ENCODE assay signal across 10 cellular contexts in genomic region chr2:23426284-23426905, GRCh38.
DNase-seq lines count a peak whose midpoint lies in the region; ATAC-seq and TF ChIP-seq lines count a peak whose summit lies in the region.
"Had no signal": no experiment of that assay in that cellular context is flagged by ENCODE, and none has a peak within 500 bp of the region (broad histone marks: within the 10 kb centered on the region; RNA-seq: fewer than 3 reads in every experiment).

No MANE protein-coding gene starts in this region.

- H3K4me3 ChIP-seq in cardiac fibroblast (replicated peaks in 1 of 2; ENCODE audit: low read depth in 2 of 2, low read length in 2 of 2) = no peak overlapping the region
- H3K4me3 ChIP-seq in retinal pigment epithelial cell (ENCODE audit: low read length) = no peak overlapping the region

- TF ChIP-seq CTCF in cardiac fibroblast (IDR thresholded peaks at IDR 0.05; ENCODE audit: low read depth, low read length) (no peak), retinal pigment epithelial cell (conservative IDR thresholded peaks at IDR 0.05; ENCODE audit: low read depth, low read length) (no peak)

- peak; percentile 90 for DNase-seq in EH (ENCODE audit: low read depth)
- peak; percentile 73 to 83 for DNase-seq in cardiac fibroblast (ENCODE audit: low read depth in 2 of 2)
- peak; percentile 79 for DNase-seq in hepatic stellate cell (ENCODE audit: low spot score)
- peak; percentile 81 for DNase-seq in retinal pigment epithelial cell (ENCODE audit: low read depth)
- DNase-seq in COLO829 (ENCODE audit: low spot score) = no peak
- no peak for DNase-seq in anterior cingulate cortex (lab: John Stamatoyannopoulos, UW)
- DNase-seq: immature natural killer cell, NCI-H1417 had no signal

- ATAC-seq in HG02840 (IDR thresholded peaks at IDR 0.05; ENCODE audit: low FRiP score, unreplicated experiment) (no peak), GM18909 (IDR thresholded peaks at IDR 0.05; ENCODE audit: poor library complexity, unreplicated experiment) (no peak)

Comparison
In these comparisons a context has a peak if more than half of its experiments do, and no peak if none do; other contexts are left out.
1. DNase-seq: peak in EH (single experiment), cardiac fibroblast (2 of 2), hepatic stellate cell (single experiment) and retinal pigment epithelial cell (single experiment); none in COLO829 (single experiment) and anterior cingulate cortex (0 of 58).